ENCODE assay signal across 15 cellular contexts in the genomic region with DNA sequence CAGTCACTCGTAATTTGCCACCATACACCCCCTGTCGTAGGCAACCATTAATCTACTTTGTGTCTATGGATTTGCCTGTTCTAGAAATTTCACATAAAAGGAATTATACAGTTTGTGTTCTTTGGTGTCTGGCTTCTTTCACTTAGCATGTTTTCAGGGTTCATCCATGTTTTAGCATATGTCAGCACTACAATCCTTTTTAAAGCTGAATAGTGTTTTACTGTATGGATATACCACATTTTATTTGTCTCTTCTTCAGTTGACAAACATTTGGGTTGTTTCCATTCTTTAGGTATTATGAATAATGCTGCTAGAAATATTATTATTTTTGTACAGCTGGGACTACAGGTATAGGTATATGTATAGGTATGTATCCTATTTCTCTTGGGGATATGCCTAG. TPM values are rescaled to one million over a fixed set of nuclear protein-coding genes. Genes with fewer than 3 reads are reported as not detected.
A peak's percentile ranks its signal among the peaks of the same experiment; 100 is the strongest.
DNase-seq lines count a peak whose midpoint lies in the region; ATAC-seq and TF ChIP-seq lines count a peak whose summit lies in the region.
"Had no signal": no experiment of that assay in that cellular context is flagged by ENCODE, and none has a peak within 500 bp of the region (broad histone marks: within the 10 kb centered on the region; RNA-seq: fewer than 3 reads in every experiment).

No MANE protein-coding gene starts in this region.

- H3K4ac ChIP-seq in IMR-90 (ENCODE audit: low read depth, low read length): no peak overlapping the region

- H3K27me3 ChIP-seq in IMR-90 (ENCODE audit: control insufficient read depth, insufficient read depth, low read length) (no peaks in the 10 kb centered on the region), esophagus muscularis mucosa (no peaks in the 10 kb centered on the region), sigmoid colon (no peaks in the 10 kb centered on the region), upper lobe of right lung (no peaks in the 10 kb centered on the region)

- CTCF ChIA-PET in IMR-90 (lab: Yijun Ruan, JAX): no interaction called here

- no peak for TF ChIP-seq RAD21 in IMR-90 (IDR thresholded peaks at IDR 0.05; ENCODE audit: low read length)

- no peak overlapping the region for H2BK20ac ChIP-seq in IMR-90 (ENCODE audit: low read depth, low read length)

- TF ChIP-seq EP300 in esophagus muscularis mucosa (IDR thresholded peaks at IDR 0.05): no peak
- no peak for TF ChIP-seq EP300 in sigmoid colon (IDR thresholded peaks at IDR 0.05)

- no peak for TF ChIP-seq CTCF in IMR-90 (conservative IDR thresholded peaks at IDR 0.05; ENCODE audit: low read depth, low read length)
- TF ChIP-seq CTCF in esophagus muscularis mucosa (IDR thresholded peaks at IDR 0.05): no peak
- no peak for TF ChIP-seq CTCF in sigmoid colon (IDR thresholded peaks at IDR 0.05)
- TF ChIP-seq CTCF in upper lobe of right lung (IDR thresholded peaks at IDR 0.05): no peak

- H3K18ac ChIP-seq in IMR-90 (ENCODE audit: low read depth, low read length): no peak overlapping the region

- no peak overlapping the region for H2BK120ac ChIP-seq in IMR-90 (ENCODE audit: low read depth, low read length)

- H3K14ac ChIP-seq in IMR-90 (replicated peaks; ENCODE audit: low read depth, low read length): no peak overlapping the region

- no peak overlapping the region for H2AK9ac ChIP-seq in IMR-90 (replicated peaks; ENCODE audit: low read depth, low read length, poor library complexity)

- ATAC-seq in IMR-90 (ENCODE audit: low read depth) (no peak), HG02973 (IDR thresholded peaks at IDR 0.05; ENCODE audit: unreplicated experiment) (no peak), upper lobe of right lung (no peak)
- ATAC-seq: GM23338 had no signal

- H2AK5ac ChIP-seq in IMR-90 (ENCODE audit: low read depth, low read length): no peak overlapping the region

- H2BK5ac ChIP-seq in IMR-90 (ENCODE audit: low read depth, low read length, poor library complexity, severe bottlenecking): no peak overlapping the region

- H4K8ac ChIP-seq in IMR-90 (ENCODE audit: low read depth in 2 of 2, low read length in 2 of 2): no peak overlapping the region

- H3K23ac ChIP-seq in IMR-90 (ENCODE audit: low read depth, low read length): no peak overlapping the region

- TF ChIP-seq POLR2A in IMR-90 (IDR thresholded peaks at IDR 0.05; ENCODE audit: low read depth, low read length) (no peak), esophagus muscularis mucosa (IDR thresholded peaks at IDR 0.05; ENCODE audit: low read depth) (no peak), sigmoid colon (IDR thresholded peaks at IDR 0.05) (no peak)

- BruUV-seq in IMR-90 (replicated peaks; lab: Mats Ljungman, UMichigan): no TSS peak

- DNase-seq in IMR-90 (no peak), esophagus muscularis mucosa (ENCODE audit: extremely low spot score) (no peak), sigmoid colon (no peak), upper lobe of right lung (no peak)
- DNase-seq in activated CD4-positive, alpha-beta T cell treated with anti-CD3 and anti-CD28 coated beads for 48 hours: no peak
- DNase-seq: C1 segment of cervical spinal cord; Calu3; CD4-positive, alpha-beta memory T cell; COR-L47; DMS53; DMS79 treated with DMSO at 0.1 percent for 48 hours; GF-D8 had no signal

- dilution Hi-C loops in IMR-90 (cut with HindIII; ENCODE audit: low sequenced_read_pairs, unreplicated experiment): no loop called here

- no peak overlapping the region for H4K5ac ChIP-seq in IMR-90 (ENCODE audit: low read depth, low read length)

- POLR2A ChIA-PET in IMR-90 (lab: Charles Lee; ENCODE audit: unreplicated experiment): no interaction called here

- H2BK15ac ChIP-seq in IMR-90 (ENCODE audit: low read depth, low read length): no peak overlapping the region

- no peak overlapping the region for H3K9ac ChIP-seq in IMR-90 (ENCODE audit: low read depth, low read length)

- H3K4me2 ChIP-seq in IMR-90 (ENCODE audit: low read depth, low read length): no peak overlapping the region
- H3K4me2 ChIP-seq: GM23338 had no signal

- H3K4me3 ChIP-seq in IMR-90 (ENCODE audit: insufficient read depth, low read depth, low read length) (no peak overlapping the region), esophagus muscularis mucosa (no peak overlapping the region), sigmoid colon (no peak overlapping the region), upper lobe of right lung (no peak overlapping the region)
- H3K4me3 ChIP-seq: GM23338, HAP-1 had no signal

- H3K27ac ChIP-seq in IMR-90 (ENCODE audit: insufficient read depth, low read length): no peak overlapping the region
- H3K27ac ChIP-seq in esophagus muscularis mucosa (replicated peaks in 1 of 4): peak overlapping the region in 3 of 4 donors; percentile 13 to 94 (median 56)
- H3K27ac ChIP-seq in sigmoid colon: peak overlapping the region in 3 of 4 donors; percentile 25 to 90 (median 90)
- H3K27ac ChIP-seq in upper lobe of right lung: no peak overlapping the region

- peaks cover 18% of the 10 kb centered on the region for H4K20me1 ChIP-seq in IMR-90 (ENCODE audit: insufficient read depth, low read length)

- H3K36me3 ChIP-seq in IMR-90 (ENCODE audit: control insufficient read depth, insufficient read depth, low read length): peaks cover 10% of the 10 kb centered on the region
- peaks cover 9 to 42% (median 14%) of the 10 kb centered on the region in 4 donors for H3K36me3 ChIP-seq in esophagus muscularis mucosa
- peaks cover 3 to 55% (median 16%) of the 10 kb centered on the region in 4 donors for H3K36me3 ChIP-seq in sigmoid colon
- peaks cover 9% of the 10 kb centered on the region for H3K36me3 ChIP-seq in upper lobe of right lung

- no peak overlapping the region for H3K56ac ChIP-seq in IMR-90 (ENCODE audit: extremely low read depth, insufficient read depth, low read length)

- peaks cover 10 to 60% of the 10 kb centered on the region in 2 experiments for H3K79me1 ChIP-seq in IMR-90 (ENCODE audit: low read depth in 1 of 2, low read length in 2 of 2)

- H4K91ac ChIP-seq in IMR-90 (ENCODE audit: insufficient read depth, low read depth, low read length): no peak overlapping the region

- H3K4me1 ChIP-seq in IMR-90 (ENCODE audit: control insufficient read depth, insufficient read depth, low read length): peaks cover 14% of the 10 kb centered on the region
- H3K4me1 ChIP-seq in esophagus muscularis mucosa: peaks cover 11 to 72% (median 62%) of the 10 kb centered on the region in 4 donors
- H3K4me1 ChIP-seq in sigmoid colon: peaks cover 0 to 80% (median 55%) of the 10 kb centered on the region in 4 donors
- peaks cover 11% of the 10 kb centered on the region for H3K4me1 ChIP-seq in upper lobe of right lung

- no CpG with 5 or more reads among the region's 2 CpGs for WGBS in IMR-90 (ENCODE audit: extremely low coverage in 2 of 2, insufficient read length in 1 of 2), 2 experiments
- 98% methylated on average over 2 of the region's 2 CpGs for WGBS in esophagus muscularis mucosa
- 93 to 96% methylated on average over 2 of the region's 2 CpGs for WGBS in sigmoid colon, 2 donors

- H3K9me3 ChIP-seq in IMR-90 (ENCODE audit: control insufficient read depth, insufficient read depth, low read length) (peaks cover 2% of the 10 kb centered on the region; the same call in 1 of the 2 replicates), esophagus muscularis mucosa (no peaks in the 10 kb centered on the region), sigmoid colon (peaks cover 0 to 2% (median 0%) of the 10 kb centered on the region in 4 donors), upper lobe of right lung (no peaks in the 10 kb centered on the region)
- H3K9me3 ChIP-seq: HAP-1 had no signal

- intact Hi-C loops in IMR-90 (cut with micrococcal nuclease) (no loop called here), esophagus muscularis mucosa (cut with DNase I) (no loop called here), sigmoid colon (cut with DNase I) (no loop called here), upper lobe of right lung (cut with DNase I) (no loop called here)

- H3K9me1 ChIP-seq in IMR-90 (ENCODE audit: insufficient read depth, low read length): peaks cover 20% of the 10 kb centered on the region

- in situ Hi-C loops in IMR-90 (cut with MboI; ENCODE audit: low sequenced_read_pairs): no loop called here

- H2AFZ ChIP-seq in IMR-90 (replicated peaks; ENCODE audit: low read length, poor library complexity): no peak overlapping the region
- H2AFZ ChIP-seq: GM23338 had no signal

TF ChIP-seq in IMR-90, 13 proteins besides CTCF, POLR2A, EP300 and RAD21:
- TF ChIP-seq MAFK (IDR thresholded peaks at IDR 0.05; ENCODE audit: low read depth, low read length) (peak; percentile 16; the same call in 1 of the 2 replicates), CEBPB (IDR thresholded peaks at IDR 0.05; ENCODE audit: low read depth, low read length) (no peak)

RNA-seq across cellular contexts. Expression of a gene that starts 17.4 kb away (rescaled TPM):
- total RNA-seq in IMR-90 (2012; rRNA removed) (11.5 and 13.6 TPM in 2 replicates), esophagus muscularis mucosa (1,000 to 10,000 TPM in 1 of 4 donors, 100 to 1,000 TPM in 3; 785 to 1,099 (median 921) TPM), sigmoid colon (1,000 to 10,000 TPM in 1 of 4 donors, 100 to 1,000 TPM in 3; 637 to 1,443 (median 763) TPM), upper lobe of right lung (106 TPM)
- polyA plus RNA-seq in IMR-90 (2012; rRNA removed) (10.9 and 11.6 TPM in 2 replicates), sigmoid colon (10 to 100 TPM in 2 of 3 donors, 1 to 10 TPM in 1; 8.3 to 42.5 (median 10.8) TPM)
- 4.9 and 6.7 TPM in 2 replicates for polyA plus RNA-seq in IMR-90 (2012; cell fraction: cytosol; rRNA removed)
- 19.7 and 44.0 TPM in 2 replicates for polyA plus RNA-seq in IMR-90 (2012; cell fraction: nucleus; rRNA removed; ENCODE audit: low replicate concordance)

Comparison
In these comparisons a context has a peak if more than half of its experiments do, and no peak if none do; other contexts are left out.
1. H3K27ac ChIP-seq: peak in esophagus muscularis mucosa (3 of 4) and sigmoid colon (3 of 4); none in IMR-90 (single experiment) and upper lobe of right lung (single experiment).